In the genomic region with DNA sequence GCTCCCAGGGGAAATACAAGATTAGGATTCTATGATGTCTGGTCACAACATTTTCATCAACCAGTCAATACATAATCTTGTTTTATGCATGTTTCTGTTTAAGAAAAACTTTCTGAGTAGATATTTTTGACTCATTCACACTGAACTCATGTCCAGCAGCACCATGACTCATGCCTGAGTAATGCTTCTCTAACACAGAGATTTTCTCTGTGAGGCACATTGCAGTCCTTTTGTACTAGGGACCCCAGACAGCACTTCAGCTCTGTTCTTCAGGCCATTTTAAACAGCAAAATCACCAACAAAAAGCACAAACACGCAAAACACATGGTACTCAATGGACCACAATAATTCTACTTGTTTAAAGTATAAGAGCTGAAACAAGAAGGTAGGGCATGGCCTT, we compare ENCODE assay signal across 14 cellular contexts.
DNase-seq lines count a peak whose midpoint lies in the region; ATAC-seq and TF ChIP-seq lines count a peak whose summit lies in the region.
"Had no signal": no experiment of that assay in that cellular context is flagged by ENCODE, and none has a peak within 500 bp of the region (broad histone marks: within the 10 kb centered on the region; RNA-seq: fewer than 3 reads in every experiment).

No MANE protein-coding gene starts in this region.

- DNase-seq in AG09319 (ENCODE audit: extremely low read depth, low read depth) (peak; percentile 41), MV-4-11 (lab: John Stamatoyannopoulos, UW) (peak; percentile 50), choroid plexus epithelial cell (ENCODE audit: low read depth) (peak; percentile 87), mesothelial cell of epicardium (ENCODE audit: low spot score in 2 of 2, unreplicated experiment in 2 of 2) (no peak)
- no peak for DNase-seq in activated naive CD4-positive, alpha-beta T cell treated with anti-CD3 and anti-CD28 coated beads for 36 hours
- DNase-seq in T-helper 2 cell treated with Interferon-gamma antibody and Interleukin-4, amounts not matched to agents 5 μg/mL and 100 μg/mL, for 36 hours (ENCODE audit: low spot score): no peak
- DNase-seq: CD4-positive, CD25-positive, alpha-beta regulatory T cell; left cardiac atrium; NCI-H187 had no signal

- H3K27me3 Mint-ChIP-seq in mesothelial cell of epicardium (ENCODE audit: low read depth): no peaks in the 10 kb centered on the region
- H3K27me3 Mint-ChIP-seq in activated naive CD4-positive, alpha-beta T cell treated with anti-CD3 and anti-CD28 coated beads for 36 hours (ENCODE audit: low read depth): no peaks in the 10 kb centered on the region
- no peaks in the 10 kb centered on the region for H3K27me3 Mint-ChIP-seq in T-helper 2 cell treated with Interferon-gamma antibody and Interleukin-4, amounts not matched to agents 5 μg/mL and 100 μg/mL, for 36 hours (ENCODE audit: low read depth)
- H3K27me3 Mint-ChIP-seq: CD4-positive, CD25-positive, alpha-beta regulatory T cell had no signal

- H3K4me3 Mint-ChIP-seq in mesothelial cell of epicardium: no peak overlapping the region
- H3K4me3 Mint-ChIP-seq in activated naive CD4-positive, alpha-beta T cell treated with anti-CD3 and anti-CD28 coated beads for 36 hours: no peak overlapping the region
- no peak overlapping the region for H3K4me3 Mint-ChIP-seq in T-helper 2 cell treated with Interferon-gamma antibody and Interleukin-4, amounts not matched to agents 5 μg/mL and 100 μg/mL, for 36 hours
- H3K4me3 Mint-ChIP-seq: CD4-positive, CD25-positive, alpha-beta regulatory T cell; GM23338 had no signal

- CTCF ChIA-PET in activated naive CD4-positive, alpha-beta T cell treated with anti-CD3 and anti-CD28 coated beads for 36 hours (lab: Charles Lee): no interaction called here

- intact Hi-C loops in activated naive CD4-positive, alpha-beta T cell treated with anti-CD3 and anti-CD28 coated beads for 36 hours (cut with micrococcal nuclease): no loop called here

- ATAC-seq in GM18519 (IDR thresholded peaks at IDR 0.05; ENCODE audit: low FRiP score, unreplicated experiment) (no peak), HG02763 (IDR thresholded peaks at IDR 0.05; ENCODE audit: unreplicated experiment) (no peak)
- ATAC-seq: GM23338 had no signal

- peaks cover 35% of the 10 kb centered on the region for H3K9me3 Mint-ChIP-seq in mesothelial cell of epicardium
- peaks cover 7% of the 10 kb centered on the region for H3K9me3 Mint-ChIP-seq in activated naive CD4-positive, alpha-beta T cell treated with anti-CD3 and anti-CD28 coated beads for 36 hours
- H3K9me3 Mint-ChIP-seq in T-helper 2 cell treated with Interferon-gamma antibody and Interleukin-4, amounts not matched to agents 5 μg/mL and 100 μg/mL, for 36 hours: no peaks in the 10 kb centered on the region

- H3K36me3 Mint-ChIP-seq in mesothelial cell of epicardium: peaks cover 6% of the 10 kb centered on the region
- no peaks in the 10 kb centered on the region for H3K36me3 Mint-ChIP-seq in activated naive CD4-positive, alpha-beta T cell treated with anti-CD3 and anti-CD28 coated beads for 36 hours (ENCODE audit: low read depth)
- no peaks in the 10 kb centered on the region for H3K36me3 Mint-ChIP-seq in T-helper 2 cell treated with Interferon-gamma antibody and Interleukin-4, amounts not matched to agents 5 μg/mL and 100 μg/mL, for 36 hours (ENCODE audit: low read depth)
- H3K36me3 Mint-ChIP-seq: CD4-positive, CD25-positive, alpha-beta regulatory T cell had no signal

- peak overlapping the region; percentile 47 for H3K27ac Mint-ChIP-seq in mesothelial cell of epicardium
- H3K27ac Mint-ChIP-seq in activated naive CD4-positive, alpha-beta T cell treated with anti-CD3 and anti-CD28 coated beads for 36 hours: no peak overlapping the region
- H3K27ac Mint-ChIP-seq in T-helper 2 cell treated with Interferon-gamma antibody and Interleukin-4, amounts not matched to agents 5 μg/mL and 100 μg/mL, for 36 hours: no peak overlapping the region
- H3K27ac Mint-ChIP-seq: CD4-positive, CD25-positive, alpha-beta regulatory T cell; GM23338 had no signal

- no peak overlapping the region for H3K4me3 ChIP-seq in choroid plexus epithelial cell (ENCODE audit: low read depth, low read length)
- H3K4me3 ChIP-seq: GM23338, SK-N-MC, skin epidermis had no signal

- no peak for TF ChIP-seq CTCF in AG09319 (IDR thresholded peaks at IDR 0.05; ENCODE audit: low read depth, low read length)
- TF ChIP-seq CTCF in choroid plexus epithelial cell (conservative IDR thresholded peaks at IDR 0.05; ENCODE audit: low read depth, low read length): no peak
- no peak for TF ChIP-seq CTCF in mesothelial cell of epicardium (IDR thresholded peaks at IDR 0.05; ENCODE audit: unreplicated experiment)

- peaks cover 19% of the 10 kb centered on the region for H3K4me1 Mint-ChIP-seq in mesothelial cell of epicardium
- peaks cover 1% of the 10 kb centered on the region for H3K4me1 Mint-ChIP-seq in activated naive CD4-positive, alpha-beta T cell treated with anti-CD3 and anti-CD28 coated beads for 36 hours (ENCODE audit: low read depth)
- no peaks in the 10 kb centered on the region for H3K4me1 Mint-ChIP-seq in T-helper 2 cell treated with Interferon-gamma antibody and Interleukin-4, amounts not matched to agents 5 μg/mL and 100 μg/mL, for 36 hours (ENCODE audit: low read depth)
- H3K4me1 Mint-ChIP-seq: CD4-positive, CD25-positive, alpha-beta regulatory T cell; GM23338 had no signal

Comparison
In these comparisons a context has a peak if more than half of its experiments do, and no peak if none do; other contexts are left out.
1. DNase-seq: peak in AG09319 (single experiment), MV-4-11 (single experiment) and choroid plexus epithelial cell (single experiment); none in mesothelial cell of epicardium (0 of 2), activated naive CD4-positive, alpha-beta T cell treated with anti-CD3 and anti-CD28 coated beads for 36 hours (single experiment) and T-helper 2 cell treated with Interferon-gamma antibody and Interleukin-4, amounts not matched to agents 5 μg/mL and 100 μg/mL, for 36 hours (single experiment).